2 cellular contexts compared by ENCODE assay signal in genomic region chr2:240390091-240391073, GRCh38.
TF ChIP-seq lines count a peak whose summit lies in the region.

No MANE protein-coding gene starts in this region.

TF ChIP-seq in HepG2, 621 proteins besides CTCF, POLR2A, EP300 and RAD21:
- TF ChIP-seq RXRA (CRISPR knock-in tag; IDR thresholded peaks at IDR 0.05) (no peak), KAT8 (CRISPR knock-in tag; IDR thresholded peaks at IDR 0.05) (no peak), FOXA1 (IDR thresholded peaks at IDR 0.05) (no peak), FOXA1 (CRISPR knock-in tag; IDR thresholded peaks at IDR 0.05) (no peak), DPF2 (CRISPR knock-in tag; IDR thresholded peaks at IDR 0.05; ENCODE audit: borderline replicate concordance, low read depth) (no peak), BATF2 (CRISPR knock-in tag; IDR thresholded peaks at IDR 0.05) (no peak), FIP1L1 (IDR thresholded peaks at IDR 0.05; ENCODE audit: borderline replicate concordance, insufficient read depth, low read depth, low read length) (no peak), ZNF136 (CRISPR knock-in tag; IDR thresholded peaks at IDR 0.05; ENCODE audit: low read depth) (no peak), SP140L (CRISPR knock-in tag; IDR thresholded peaks at IDR 0.05; ENCODE audit: borderline replicate concordance) (no peak), ZUFSP (CRISPR knock-in tag; IDR thresholded peaks at IDR 0.05; ENCODE audit: borderline replicate concordance) (no peak), ZBTB49 (CRISPR knock-in tag; IDR thresholded peaks at IDR 0.05; ENCODE audit: borderline replicate concordance) (no peak), ZBTB3 (CRISPR knock-in tag; IDR thresholded peaks at IDR 0.05; ENCODE audit: borderline replicate concordance, low read depth) (no peak), ZBTB26 (CRISPR knock-in tag; IDR thresholded peaks at IDR 0.05; ENCODE audit: borderline replicate concordance) (no peak), ZNF619 (CRISPR knock-in tag; IDR thresholded peaks at IDR 0.05) (no peak), HNRNPUL1 (IDR thresholded peaks at IDR 0.05; ENCODE audit: low read depth, low read length) (no peak)

TF ChIP-seq in GM12891, 5 proteins besides CTCF, POLR2A, EP300 and RAD21:
- TF ChIP-seq TAF1 (IDR thresholded peaks at IDR 0.05; ENCODE audit: low read depth, low read length) = no peak
- no peak for TF ChIP-seq POLR2AphosphoS5 (IDR thresholded peaks at IDR 0.05; ENCODE audit: low read depth, low read length)
- no peak for TF ChIP-seq PAX5 (IDR thresholded peaks at IDR 0.05; ENCODE audit: insufficient read depth, low read length, severe bottlenecking)
- no peak for TF ChIP-seq POU2F2 (IDR thresholded peaks at IDR 0.05; ENCODE audit: low read depth, low read length)
- no peak for TF ChIP-seq SPI1 (IDR thresholded peaks at IDR 0.05; ENCODE audit: low read depth, low read length)
